In genomic region chr3:47877288-47877687, GRCh38 we compare ENCODE assay signal across 16 cellular contexts.
DNase-seq lines count a peak whose midpoint lies in the region; ATAC-seq, FAIRE-seq and TF ChIP-seq lines count a peak whose summit lies in the region.
"Had no signal": no experiment of that assay in that cellular context is flagged by ENCODE, and none has a peak within 500 bp of the region (broad histone marks: within the 10 kb centered on the region; RNA-seq: fewer than 3 reads in every experiment).

No MANE protein-coding gene starts in this region.

- H3K4me3 Mint-ChIP-seq in astrocyte (ENCODE audit: unreplicated experiment) = no peak overlapping the region
- no peak overlapping the region for H3K4me3 Mint-ChIP-seq in activated T-cell treated with anti-CD3 and anti-CD28 coated beads, Interleukin-2, amount 50 U/mL, for 72 hours
- H3K4me3 Mint-ChIP-seq: H9; IgD-negative memory B cell; stimulated activated naive CD8-positive, alpha-beta T cell treated with anti-CD3 and anti-CD28 coated beads, Interleukin-15, amount 100 ng/mL, for 72 hours had no signal

- DNase-seq in heart right ventricle = no peak
- no peak for DNase-seq in Right ventricle myocardium superior
- DNase-seq in astrocyte (ENCODE audit: low read depth) = peak; percentile 40
- DNase-seq in fibroblast of pulmonary artery (ENCODE audit: low read depth) = peak; percentile 31
- DNase-seq in thoracic aorta (ENCODE audit: low spot score) = no peak
- no peak for DNase-seq in activated T-cell treated with anti-CD3 and anti-CD28 coated beads, Interleukin-2, amount 50 U/mL, for 72 hours
- DNase-seq in activated gamma-delta T cell treated with Interleukin-2 at 50 U/mL for 16 hours = no peak
- no peak for DNase-seq in LoVo (ENCODE audit: low spot score)
- DNase-seq: activated naive CD4-positive, alpha-beta T cell treated with anti-CD3 and anti-CD28 coated beads, Interleukin-2, amount 50 U/mL, for 16 hours; Calu3; H9; OCI-M1; ovary; small intestine; stimulated activated naive CD8-positive, alpha-beta T cell treated with anti-CD3 and anti-CD28 coated beads, Interleukin-15, amount 100 ng/mL, for 72 hours had no signal

- H3K36me3 ChIP-seq in heart right ventricle (peaks cover 0 to 78% (median 16%) of the 10 kb centered on the region in 9 donors), astrocyte (ENCODE audit: insufficient read depth, low read length) (peaks cover 24% of the 10 kb centered on the region), thoracic aorta (peaks cover 19% of the 10 kb centered on the region)
- H3K36me3 ChIP-seq: ovary had no signal

- no peaks in the 10 kb centered on the region for H3K9me3 Mint-ChIP-seq in astrocyte (ENCODE audit: unreplicated experiment)
- H3K9me3 Mint-ChIP-seq in activated T-cell treated with anti-CD3 and anti-CD28 coated beads, Interleukin-2, amount 50 U/mL, for 72 hours = no peaks in the 10 kb centered on the region
- H3K9me3 Mint-ChIP-seq: H9; IgD-negative memory B cell; stimulated activated naive CD8-positive, alpha-beta T cell treated with anti-CD3 and anti-CD28 coated beads, Interleukin-15, amount 100 ng/mL, for 72 hours had no signal

- ATAC-seq in heart right ventricle = peak in 6 of 8 donors; percentile 18 to 60 (median 42)
- no peak for ATAC-seq in Right ventricle myocardium superior (ENCODE audit: poor library complexity)
- ATAC-seq in thoracic aorta (ENCODE audit: insufficient number of reproducible peaks, low FRiP score, low read depth) = no peak
- no peak for ATAC-seq in activated T-cell treated with anti-CD3 and anti-CD28 coated beads, Interleukin-2, amount 50 U/mL, for 72 hours (replicated peaks in 1 of 2)
- ATAC-seq: stimulated activated naive CD8-positive, alpha-beta T cell treated with anti-CD3 and anti-CD28 coated beads, Interleukin-15, amount 100 ng/mL, for 72 hours had no signal

- H3K4me1 ChIP-seq in heart right ventricle = peaks cover 0 to 68% (median 39%) of the 10 kb centered on the region in 9 donors
- peaks cover 8% of the 10 kb centered on the region for H3K4me1 ChIP-seq in astrocyte (ENCODE audit: insufficient read depth, low read length)
- H3K4me1 ChIP-seq in thoracic aorta (ENCODE audit: control insufficient read depth in 1 of 2, low read depth in 2 of 2) = peaks cover 0 to 24% of the 10 kb centered on the region in 2 donors

- H3K4me1 Mint-ChIP-seq in astrocyte (ENCODE audit: low read depth, unreplicated experiment) = peaks cover 20% of the 10 kb centered on the region
- H3K4me1 Mint-ChIP-seq in activated T-cell treated with anti-CD3 and anti-CD28 coated beads, Interleukin-2, amount 50 U/mL, for 72 hours (ENCODE audit: low read depth) = no peaks in the 10 kb centered on the region

- H3K27ac ChIP-seq in heart right ventricle = peak overlapping the region in 8 of 10 donors; percentile 2 to 54 (median 38)
- peak overlapping the region; percentile 25 for H3K27ac ChIP-seq in astrocyte (ENCODE audit: low read depth, low read length)
- peak overlapping the region; percentile 39 to 45 for H3K27ac ChIP-seq in thoracic aorta
- H3K27ac ChIP-seq: ovary had no signal

- H3K4me3 ChIP-seq in heart right ventricle (no peak overlapping the region), astrocyte (ENCODE audit: insufficient read depth, low read depth, low read length) (no peak overlapping the region), fibroblast of pulmonary artery (replicated peaks; ENCODE audit: low read depth, low read length) (no peak overlapping the region), thoracic aorta (no peak overlapping the region)
- H3K4me3 ChIP-seq: ovary had no signal

- peak overlapping the region; percentile 41 for H3K27ac Mint-ChIP-seq in astrocyte (ENCODE audit: unreplicated experiment)
- no peak overlapping the region for H3K27ac Mint-ChIP-seq in activated T-cell treated with anti-CD3 and anti-CD28 coated beads, Interleukin-2, amount 50 U/mL, for 72 hours

- H4K20me1 ChIP-seq in astrocyte (ENCODE audit: insufficient read depth, low read length) = peaks cover 15% of the 10 kb centered on the region

- no peak for TF ChIP-seq CTCF in heart right ventricle (IDR thresholded peaks at IDR 0.05)
- TF ChIP-seq CTCF in astrocyte (IDR thresholded peaks at IDR 0.05; ENCODE audit: insufficient read depth, low read depth, low read length) = no peak
- no peak for TF ChIP-seq CTCF in fibroblast of pulmonary artery (IDR thresholded peaks at IDR 0.05; ENCODE audit: low read length, missing control alignments)
- TF ChIP-seq CTCF in thoracic aorta (IDR thresholded peaks at IDR 0.05) = no peak

- H3K27me3 Mint-ChIP-seq in astrocyte (ENCODE audit: low read depth, unreplicated experiment) = no peaks in the 10 kb centered on the region
- no peaks in the 10 kb centered on the region for H3K27me3 Mint-ChIP-seq in activated T-cell treated with anti-CD3 and anti-CD28 coated beads, Interleukin-2, amount 50 U/mL, for 72 hours (ENCODE audit: low read depth)
- H3K27me3 Mint-ChIP-seq: IgD-negative memory B cell; stimulated activated naive CD8-positive, alpha-beta T cell treated with anti-CD3 and anti-CD28 coated beads, Interleukin-15, amount 100 ng/mL, for 72 hours had no signal

- no peak overlapping the region for H3K9ac ChIP-seq in astrocyte (ENCODE audit: low read length)

- H3K4me2 ChIP-seq in astrocyte (ENCODE audit: low read length) = peak overlapping the region; percentile 33

- peaks cover 13% of the 10 kb centered on the region for H3K79me2 ChIP-seq in astrocyte (ENCODE audit: insufficient read depth, low read length)

- H3K27me3 ChIP-seq in heart right ventricle (no peaks in the 10 kb centered on the region), astrocyte (ENCODE audit: insufficient read depth, low read length) (no peaks in the 10 kb centered on the region), thoracic aorta (replicated peaks; ENCODE audit: insufficient read depth) (no peaks in the 10 kb centered on the region)
- H3K27me3 ChIP-seq: ovary had no signal

- H3K9me3 ChIP-seq in heart right ventricle (no peaks in the 10 kb centered on the region), astrocyte (ENCODE audit: insufficient read depth, low read depth, low read length) (no peaks in the 10 kb centered on the region), thoracic aorta (no peaks in the 10 kb centered on the region)
- H3K9me3 ChIP-seq: ovary had no signal

- H2AFZ ChIP-seq in astrocyte (ENCODE audit: low read depth, low read length) = no peak overlapping the region

- intact Hi-C loops in heart right ventricle (cut with DNase I) = loop anchor here in 1 of 10 donors (5.0 kb wide), 1 partner anchor 115 kb away; no protein-coding TSS in a partner anchor
- intact Hi-C loops in Right ventricle myocardium superior (cut with DNase I) = no loop called here

- FAIRE-seq in astrocyte (lab: Jason Lieb, UNC) = no peak
- FAIRE-seq: small intestine had no signal

- peaks cover 27% of the 10 kb centered on the region for H3K36me3 Mint-ChIP-seq in astrocyte (ENCODE audit: low read depth, unreplicated experiment)
- H3K36me3 Mint-ChIP-seq in activated T-cell treated with anti-CD3 and anti-CD28 coated beads, Interleukin-2, amount 50 U/mL, for 72 hours (ENCODE audit: insufficient read depth in 2 of 2) = peaks cover 0 to 2% of the 10 kb centered on the region in 2 donors

- WGBS in heart right ventricle, 2 donors = 54 to 62% methylated on average over 3 of the region's 3 CpGs

Comparison
In these comparisons a context has a peak if more than half of its experiments do, and no peak if none do; other contexts are left out.
1. ATAC-seq: peak in heart right ventricle (6 of 8); none in Right ventricle myocardium superior (single experiment), thoracic aorta (single experiment) and activated T-cell treated with anti-CD3 and anti-CD28 coated beads, Interleukin-2, amount 50 U/mL, for 72 hours (0 of 2).
2. DNase-seq: peak in astrocyte (single experiment) and fibroblast of pulmonary artery (single experiment); none in heart right ventricle (0 of 2), Right ventricle myocardium superior (single experiment), thoracic aorta (single experiment), activated T-cell treated with anti-CD3 and anti-CD28 coated beads, Interleukin-2, amount 50 U/mL, for 72 hours (0 of 2), activated gamma-delta T cell treated with Interleukin-2 at 50 U/mL for 16 hours (single experiment) and LoVo (single experiment).
3. Peak in every context shown above with its lines, with median percentiles within 50 percentile points of each other: H3K27ac ChIP-seq.